In the genomic region with DNA sequence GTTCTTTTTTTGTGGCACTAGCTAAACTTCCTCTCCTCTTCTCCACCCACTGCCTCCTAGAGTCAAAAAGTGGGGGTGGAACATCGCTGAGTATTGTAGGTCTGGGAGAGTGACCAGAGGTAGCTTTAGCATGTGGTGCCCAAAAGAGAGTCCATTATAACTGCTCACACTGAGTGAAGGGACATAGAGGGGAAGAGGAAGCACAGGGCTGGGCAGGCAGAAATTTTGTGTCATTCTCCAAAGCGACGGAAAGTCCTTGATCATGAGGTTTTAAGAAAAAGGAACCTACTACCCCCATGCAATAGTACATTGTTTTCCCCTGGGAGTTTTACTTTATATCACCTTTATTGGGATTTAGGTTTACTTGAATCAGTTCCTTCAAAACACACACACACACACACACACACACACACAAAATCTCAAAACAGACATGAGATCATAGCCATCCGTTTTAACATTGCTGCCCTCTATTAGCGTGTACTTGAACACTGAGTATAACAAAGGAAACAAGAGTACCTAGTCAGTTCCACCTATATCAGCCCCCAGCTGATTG, we compare ENCODE assay signal across 11 cellular contexts. TPM values are rescaled to one million over a fixed set of nuclear protein-coding genes. Genes with fewer than 3 reads are reported as not detected.
DNase-seq lines count a peak whose midpoint lies in the region; ATAC-seq and TF ChIP-seq lines count a peak whose summit lies in the region.
"Had no signal": no experiment of that assay in that cellular context is flagged by ENCODE, and none has a peak within 500 bp of the region (broad histone marks: within the 10 kb centered on the region; RNA-seq: fewer than 3 reads in every experiment).

No MANE protein-coding gene starts in this region.

- H3K27ac ChIP-seq in dorsolateral prefrontal cortex: peak overlapping the region in 34 of 59 donors; percentile 4 to 74 (median 53)

- intact Hi-C loops in dorsolateral prefrontal cortex (cut with DNase I): no loop called here

- ATAC-seq in HG02642 (IDR thresholded peaks at IDR 0.05; ENCODE audit: poor library complexity, unreplicated experiment) (no peak), GM21737 (IDR thresholded peaks at IDR 0.05; ENCODE audit: unreplicated experiment) (no peak)

- CTCF ChIA-PET in GM10248 (lab: Yijun Ruan, JAX): interaction anchor here (1.0 to 9.1 kb wide), 9 partner anchors 9 to 199 kb away, joined by 3 to 54 read pairs (median 4); no protein-coding TSS in a partner anchor

- H3K9me3 Mint-ChIP-seq in mesothelial cell of epicardium: no peaks in the 10 kb centered on the region

- H3K27me3 Mint-ChIP-seq in mesothelial cell of epicardium (ENCODE audit: low read depth): peaks cover 41% of the 10 kb centered on the region

- H3K4me3 ChIP-seq in dorsolateral prefrontal cortex: peak overlapping the region in 2 of 59 donors; percentile 2 to 3

- H3K4me3 Mint-ChIP-seq in mesothelial cell of epicardium: no peak overlapping the region

- POLR2A ChIA-PET in GM10248 (lab: Yijun Ruan, JAX): no interaction called here

- H3K36me3 Mint-ChIP-seq in mesothelial cell of epicardium: no peaks in the 10 kb centered on the region

- H3K27ac Mint-ChIP-seq in mesothelial cell of epicardium: no peak overlapping the region

- no peaks in the 10 kb centered on the region for H3K4me1 Mint-ChIP-seq in mesothelial cell of epicardium

- TF ChIP-seq CTCF in GM10248 (IDR thresholded peaks at IDR 0.05; ENCODE audit: control extremely low read depth, extremely low read depth, low read depth, missing control alignments) (no peak), dorsolateral prefrontal cortex (IDR thresholded peaks at IDR 0.05 in 54 of 56, conservative IDR thresholded peaks at IDR 0.05 in 2 of 56; ENCODE audit: low read depth in 1 of 56, partially characterized antibody in 56 of 56) (no peak), mesothelial cell of epicardium (IDR thresholded peaks at IDR 0.05; ENCODE audit: unreplicated experiment) (no peak)

- DNase-seq in GM10248 (ENCODE audit: extremely low spot score) (peak; percentile 22), NOMO-1 treated with dmso at 0.1 percent for 144 hours (lab: John Stamatoyannopoulos, UW; ENCODE audit: unreplicated experiment) (peak; percentile 65), dorsolateral prefrontal cortex (no peak), pons (ENCODE audit: low spot score) (peak; percentile 89), mesothelial cell of epicardium (ENCODE audit: low spot score in 2 of 2, unreplicated experiment in 2 of 2) (no peak), COLO668 (lab: John Stamatoyannopoulos, UW; ENCODE audit: unreplicated experiment) (no peak)
- DNase-seq: NCI-H2171 treated with DMSO at 0.1 percent for 48 hours, T1000 had no signal

- H3K27me3 ChIP-seq in dorsolateral prefrontal cortex: peaks cover 0 to 7% (median 0%) of the 10 kb centered on the region in 45 donors

RNA-seq across cellular contexts. Expression of a gene that starts 4.1 kb away (rescaled TPM):
- 10 to 100 TPM in 4 of 120 experiments, 1 to 10 TPM in 113, under 1 TPM in 3; 0.63 to 12.0 (median 5.2) TPM for total RNA-seq in dorsolateral prefrontal cortex
- total RNA-seq in mesothelial cell of epicardium: not detected in 3 replicates
- total RNA-seq: astrocyte had no signal

RNA-seq across cellular contexts. Expression of a gene that starts 52.1 kb away (rescaled TPM):
- total RNA-seq in dorsolateral prefrontal cortex (under 1 TPM in 25 of 120 experiments, not detected in 95; 0.12 to 0.83 (median 0.24) TPM), mesothelial cell of epicardium (not detected in 3 replicates)
- total RNA-seq: astrocyte had no signal

Comparison
In these comparisons a context has a peak if more than half of its experiments do, and no peak if none do; other contexts are left out.
1. DNase-seq: peak in GM10248 (single experiment), NOMO-1 treated with dmso at 0.1 percent for 144 hours (single experiment) and pons (single experiment); none in dorsolateral prefrontal cortex (0 of 10), mesothelial cell of epicardium (0 of 2) and COLO668 (single experiment).